2 cellular contexts compared by ENCODE assay signal in the genomic region with DNA sequence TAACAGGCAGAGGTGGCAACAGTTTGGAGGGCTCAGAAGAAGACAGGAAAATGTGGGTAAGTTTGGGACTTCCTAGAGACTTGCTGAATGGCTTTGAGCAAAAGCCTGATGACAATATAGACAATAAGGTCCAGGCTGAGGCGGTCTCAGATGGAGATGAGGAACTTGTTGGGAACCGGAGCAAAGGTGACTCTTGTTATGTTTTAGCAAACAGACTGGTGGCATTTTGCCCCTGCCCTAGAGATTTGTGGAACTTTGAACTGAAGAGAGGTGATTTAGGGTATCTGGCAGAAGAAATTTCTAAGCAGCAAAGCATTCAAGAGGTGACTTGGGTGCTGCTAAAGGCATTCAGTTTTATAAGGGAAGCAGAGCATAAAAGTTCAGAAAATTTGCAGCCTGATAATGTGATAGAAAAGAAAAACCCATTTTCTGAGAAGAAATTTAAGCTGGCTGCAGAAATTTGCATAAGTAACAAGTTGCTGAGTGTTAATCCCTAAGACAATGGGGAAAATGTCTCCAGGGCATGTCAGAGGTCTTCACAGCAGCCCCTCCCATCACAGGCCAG.
TF ChIP-seq lines count a peak whose summit lies in the region.

No MANE protein-coding gene starts in this region.

TF ChIP-seq in HepG2, 621 proteins besides CTCF, POLR2A, EP300 and RAD21:
- TF ChIP-seq PPARG (CRISPR knock-in tag; conservative IDR thresholded peaks at IDR 0.05) (peak; percentile 54; the same call in 1 of the 2 replicates), RXRB (CRISPR knock-in tag; IDR thresholded peaks at IDR 0.05; ENCODE audit: borderline replicate concordance) (0 out of 2 replicates have a peak, but pooled peaks have one; percentile 36), HNF4A (CRISPR knock-in tag; IDR thresholded peaks at IDR 0.05) (peak; percentile 42), ZNF841 (CRISPR knock-in tag; IDR thresholded peaks at IDR 0.05; ENCODE audit: borderline replicate concordance) (peak; percentile 99)

TF ChIP-seq in liver, 16 proteins besides CTCF, POLR2A, EP300 and RAD21:
- TF ChIP-seq SP1 (IDR thresholded peaks at IDR 0.05): peak; percentile 23
- peak; percentile 52 to 56 for TF ChIP-seq HNF4A (conservative IDR thresholded peaks at IDR 0.05)
- TF ChIP-seq RXRA (IDR thresholded peaks at IDR 0.05): peak in 1 of 2 donors; percentile 58
TF ChIP-seq in liver: peak in this region for 3; not testable (repeated sequence) for 13.
